ENCODE assay signal across 8 cellular contexts in the genomic region with DNA sequence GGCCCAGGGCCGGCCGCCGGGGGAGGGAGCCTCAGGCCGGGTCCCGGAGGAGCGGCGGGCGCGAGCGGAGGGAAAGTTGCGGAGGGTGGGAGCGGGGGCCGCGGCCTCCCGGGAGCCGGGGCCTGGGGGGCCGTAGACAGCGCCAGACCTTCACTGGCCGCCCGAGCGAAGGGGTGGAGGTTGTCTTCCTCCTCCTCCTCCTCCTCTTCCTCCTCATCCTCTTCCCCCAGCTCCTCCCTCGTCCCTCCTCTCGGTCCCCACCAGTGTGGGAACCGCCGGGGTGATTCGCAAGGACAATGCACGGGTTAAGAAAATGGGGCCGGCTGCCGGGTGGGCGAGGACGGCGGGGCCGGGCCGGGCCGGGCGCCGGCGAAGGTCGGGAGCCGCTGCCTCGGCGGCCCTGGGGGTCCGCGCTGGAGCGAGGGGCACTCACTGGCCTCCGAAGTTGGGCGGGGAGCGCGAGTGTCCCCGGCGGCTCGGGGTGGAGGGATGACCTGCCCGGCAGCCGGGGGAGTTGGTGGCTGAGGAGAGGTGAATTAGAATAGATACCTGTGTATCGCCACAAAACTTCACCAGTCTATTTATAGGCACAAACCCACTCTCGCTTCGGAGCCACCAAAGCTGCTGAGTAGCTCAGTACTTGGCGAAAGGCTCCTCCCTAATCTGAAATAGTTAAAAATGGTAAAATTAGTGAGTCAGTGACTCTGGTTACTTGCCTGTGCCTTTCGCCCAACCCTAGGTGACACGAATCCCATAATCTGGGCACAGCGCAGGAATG. TPM values are rescaled to one million over a fixed set of nuclear protein-coding genes. Genes with fewer than 3 reads are reported as not detected.
DNase-seq lines count a peak whose midpoint lies in the region; ATAC-seq, FAIRE-seq and TF ChIP-seq lines count a peak whose summit lies in the region.

No MANE protein-coding gene starts in this region.

- H4K20me1 ChIP-seq in SU-DHL-6 (ENCODE audit: low read depth, low read length), result peaks cover 43% of the 10 kb centered on the region
- H4K20me1 ChIP-seq in astrocyte (ENCODE audit: insufficient read depth, low read length), result peaks cover 47% of the 10 kb centered on the region
- H4K20me1 ChIP-seq in smooth muscle cell (ENCODE audit: low read depth), result peaks cover 52% of the 10 kb centered on the region

- ATAC-seq in GM21717 (IDR thresholded peaks at IDR 0.05; ENCODE audit: unreplicated experiment), result peak; percentile 19
- ATAC-seq in GM18858 (IDR thresholded peaks at IDR 0.05; ENCODE audit: unreplicated experiment), result no peak

- peaks cover 32% of the 10 kb centered on the region for H3K4me1 Mint-ChIP-seq in astrocyte (ENCODE audit: low read depth, unreplicated experiment)

- H3K9me3 ChIP-seq in SU-DHL-6 (ENCODE audit: insufficient read depth, low read length), result no peaks in the 10 kb centered on the region
- H3K9me3 ChIP-seq in astrocyte (ENCODE audit: insufficient read depth, low read depth, low read length), result no peaks in the 10 kb centered on the region
- no peaks in the 10 kb centered on the region for H3K9me3 ChIP-seq in iPS-15b (ENCODE audit: control insufficient read depth, insufficient read depth, low read length)
- H3K9me3 ChIP-seq in smooth muscle cell (replicated peaks; ENCODE audit: low read depth), result no peaks in the 10 kb centered on the region

- peaks cover 22% of the 10 kb centered on the region for H3K4me1 ChIP-seq in astrocyte (ENCODE audit: insufficient read depth, low read length)
- peaks cover 18% of the 10 kb centered on the region for H3K4me1 ChIP-seq in iPS-15b (ENCODE audit: control insufficient read depth, insufficient read depth, low read length)
- peaks cover 34% of the 10 kb centered on the region for H3K4me1 ChIP-seq in smooth muscle cell (ENCODE audit: low read depth)

- H3K4me3 ChIP-seq in SU-DHL-6 (ENCODE audit: insufficient read depth, low read length, poor library complexity, severe bottlenecking), result peak overlapping the region; percentile 92
- peak overlapping the region; percentile 93 for H3K4me3 ChIP-seq in astrocyte (ENCODE audit: insufficient read depth, low read depth, low read length)
- H3K4me3 ChIP-seq in iPS-15b (ENCODE audit: low read depth, low read length), result peak overlapping the region; percentile 88
- H3K4me3 ChIP-seq in smooth muscle cell, result peak overlapping the region; percentile 98

- H3K27me3 ChIP-seq in SU-DHL-6 (ENCODE audit: low read length) (no peaks in the 10 kb centered on the region), astrocyte (ENCODE audit: insufficient read depth, low read length) (no peaks in the 10 kb centered on the region), iPS-15b (ENCODE audit: control insufficient read depth, insufficient read depth, low read length) (no peaks in the 10 kb centered on the region), smooth muscle cell (ENCODE audit: low read depth) (no peaks in the 10 kb centered on the region)

- no peak for FAIRE-seq in astrocyte (lab: Jason Lieb, UNC)

- WGBS in smooth muscle cell (ENCODE audit: low lambda C conversion rate), result 3% methylated on average over 19 of the region's 61 CpGs

- TF ChIP-seq CTCF in SU-DHL-6 (IDR thresholded peaks at IDR 0.05; ENCODE audit: insufficient read depth, low read length, poor library complexity, severe bottlenecking) (no peak), astrocyte (IDR thresholded peaks at IDR 0.05; ENCODE audit: insufficient read depth, low read depth, low read length) (no peak), smooth muscle cell (IDR thresholded peaks at IDR 0.05; ENCODE audit: borderline replicate concordance, insufficient read depth, poor library complexity, severe bottlenecking) (no peak)

- H3F3A ChIP-seq in SU-DHL-6 (ENCODE audit: insufficient read depth), result peaks cover 15% of the 10 kb centered on the region
- H3F3A ChIP-seq in smooth muscle cell (ENCODE audit: low read depth), result peaks cover 4% of the 10 kb centered on the region

- H3K79me2 ChIP-seq in SU-DHL-6 (ENCODE audit: insufficient read depth, low read length), result peaks cover 57% of the 10 kb centered on the region
- peaks cover 60% of the 10 kb centered on the region for H3K79me2 ChIP-seq in astrocyte (ENCODE audit: insufficient read depth, low read length)
- H3K79me2 ChIP-seq in smooth muscle cell (ENCODE audit: low read depth), result peaks cover 54% of the 10 kb centered on the region

- H3K27me3 Mint-ChIP-seq in astrocyte (ENCODE audit: low read depth, unreplicated experiment), result no peaks in the 10 kb centered on the region

- peak; percentile 49 for DNase-seq in Ammon's horn (ENCODE audit: low spot score)
- peak; percentile 36 for DNase-seq in astrocyte (ENCODE audit: low read depth)
- DNase-seq in smooth muscle cell (lab: John Stamatoyannopoulos, UW; ENCODE audit: unreplicated experiment), result no peak
- DNase-seq in HPDE6-E6E7 (ENCODE audit: extremely low spot score), result no peak

- H3K9ac ChIP-seq in SU-DHL-6 (ENCODE audit: low read length) (peak overlapping the region; percentile 97), astrocyte (ENCODE audit: low read length) (peak overlapping the region; percentile 98), iPS-15b (ENCODE audit: low read depth, low read length) (peak overlapping the region; percentile 77), smooth muscle cell (ENCODE audit: low read depth) (peak overlapping the region; percentile 98)

- no peaks in the 10 kb centered on the region for H3K9me2 ChIP-seq in SU-DHL-6 (replicated peaks; ENCODE audit: insufficient read depth, low read length)

- H3K4me2 ChIP-seq in SU-DHL-6 (ENCODE audit: low read depth, low read length, poor library complexity, severe bottlenecking) (peak overlapping the region; percentile 92), astrocyte (ENCODE audit: low read length) (peak overlapping the region; percentile 91), smooth muscle cell (peak overlapping the region; percentile 84)

- peaks cover 1% of the 10 kb centered on the region for H3K9me3 Mint-ChIP-seq in astrocyte (ENCODE audit: unreplicated experiment)

- no peak overlapping the region for H2AFZ ChIP-seq in SU-DHL-6 (ENCODE audit: low read depth, low read length, severe bottlenecking)
- no peak overlapping the region for H2AFZ ChIP-seq in astrocyte (ENCODE audit: low read depth, low read length)
- H2AFZ ChIP-seq in smooth muscle cell (ENCODE audit: low read depth), result no peak overlapping the region

- peak overlapping the region; percentile 94 for H3K4me3 Mint-ChIP-seq in astrocyte (ENCODE audit: unreplicated experiment)

- peak overlapping the region; percentile 96 for H3K27ac Mint-ChIP-seq in astrocyte (ENCODE audit: unreplicated experiment)

- H3K36me3 ChIP-seq in SU-DHL-6 (ENCODE audit: low read length) (no peaks in the 10 kb centered on the region), astrocyte (ENCODE audit: insufficient read depth, low read length) (no peaks in the 10 kb centered on the region), iPS-15b (ENCODE audit: control insufficient read depth, insufficient read depth, low read length) (peaks cover 3% of the 10 kb centered on the region), smooth muscle cell (ENCODE audit: low read depth) (no peaks in the 10 kb centered on the region)

- H3K27ac ChIP-seq in SU-DHL-6 (ENCODE audit: low read depth, low read length), result peak overlapping the region; percentile 92
- peak overlapping the region; percentile 98 for H3K27ac ChIP-seq in astrocyte (ENCODE audit: low read depth, low read length)
- H3K27ac ChIP-seq in smooth muscle cell (ENCODE audit: low read depth), result peak overlapping the region; percentile 99

- H3K36me3 Mint-ChIP-seq in astrocyte (ENCODE audit: low read depth, unreplicated experiment), result peaks cover 6% of the 10 kb centered on the region

RNA-seq across cellular contexts. Expression of a gene that starts 1.4 kb away (rescaled TPM):
- total RNA-seq in astrocyte, result 41.7 and 44.6 TPM in 2 replicates
- 54.9 and 61.7 TPM in 2 replicates for total RNA-seq in smooth muscle cell
- polyA plus RNA-seq in smooth muscle cell, result 2.4 and 3.5 TPM in 2 replicates

Comparison
In these comparisons a context has a peak if more than half of its experiments do, and no peak if none do; other contexts are left out.
1. DNase-seq: peak in Ammon's horn (single experiment) and astrocyte (single experiment); none in smooth muscle cell (single experiment) and HPDE6-E6E7 (single experiment).
2. Peak in every context shown above with its lines, with median percentiles within 50 percentile points of each other: H3K27ac ChIP-seq, H3K4me2 ChIP-seq, H3K4me3 ChIP-seq and H3K9ac ChIP-seq.